Comparison of ENCODE assay signal across 1 cellular context in genomic region chr19:17496337-17496997, GRCh38.
TF ChIP-seq lines count a peak whose summit lies in the region.

No MANE protein-coding gene starts in this region.

TF ChIP-seq in K562, 482 proteins besides CTCF, POLR2A, EP300 and RAD21 (continued from another document and continues in another):
- TF ChIP-seq JUND (IDR thresholded peaks at IDR 0.05; ENCODE audit: borderline replicate concordance, low read depth, low read length) (peak; percentile 65; the same call in 1 of the 2 replicates), JUND (tag; IDR thresholded peaks at IDR 0.05; ENCODE audit: borderline replicate concordance, low read depth, low read length) (no peak; the same call in 2 of the 3 replicates), SMC3 (conservative IDR thresholded peaks at IDR 0.05; ENCODE audit: insufficient read depth, low read depth, low read length) (peak; percentile 87), FOXO4 (CRISPR knock-in tag; IDR thresholded peaks at IDR 0.05) (no peak), TFAP4 (CRISPR knock-in tag; IDR thresholded peaks at IDR 0.05; ENCODE audit: borderline replicate concordance) (peak; percentile 69; the same call in 1 of the 2 replicates), TRIM28 (IDR thresholded peaks at IDR 0.05) (no peak), HNRNPL (IDR thresholded peaks at IDR 0.05; ENCODE audit: low read depth, low read length) (peak; percentile 74; the same call in 1 of the 2 replicates), YY1 (IDR thresholded peaks at IDR 0.05; ENCODE audit: borderline replicate concordance in 1 of 3, control insufficient read depth in 1 of 3, extremely low read depth in 1 of 3, insufficient read depth in 3 of 3, insufficient read length in 1 of 3, insufficient replicate concordance in 2 of 3, low read depth in 1 of 3, low read length in 2 of 3) (peak in 2 of 3 experiments; percentile 40 to 43), ZNF384 (IDR thresholded peaks at IDR 0.05; ENCODE audit: low read depth, low read length) (peak; percentile 18; the same call in 1 of the 2 replicates), ARNT (IDR thresholded peaks at IDR 0.05) (no peak), ZBTB43 (CRISPR knock-in tag; IDR thresholded peaks at IDR 0.05) (no peak), HNRNPLL (IDR thresholded peaks at IDR 0.05; ENCODE audit: low read depth, low read length, poor library complexity, severe bottlenecking) (no peak), NFIX (CRISPR knock-in tag; IDR thresholded peaks at IDR 0.05; ENCODE audit: low read depth) (no peak), ZNF263 (CRISPR knock-in tag; IDR thresholded peaks at IDR 0.05; ENCODE audit: borderline replicate concordance) (peak; percentile 33; the same call in 1 of the 2 replicates), GABPB1 (CRISPR knock-in tag; IDR thresholded peaks at IDR 0.05) (0 out of 2 replicates have a peak, but pooled peaks have one; percentile 40), CBFA2T3 (IDR thresholded peaks at IDR 0.05) (peak; percentile 25; the same call in 1 of the 2 replicates), MAX (CRISPR knock-in tag; IDR thresholded peaks at IDR 0.05) (peak; percentile 42; the same call in 1 of the 2 replicates), ZBTB8A (IDR thresholded peaks at IDR 0.05; ENCODE audit: partially characterized antibody) (no peak), ZNF143 (CRISPR knock-in tag; IDR thresholded peaks at IDR 0.05) (no peak), KLF16 (IDR thresholded peaks at IDR 0.05) (peak; percentile 66; the same call in 1 of the 2 replicates), MTF1 (CRISPR knock-in tag; IDR thresholded peaks at IDR 0.05; ENCODE audit: borderline replicate concordance) (no peak), MYC (IDR thresholded peaks at IDR 0.05; ENCODE audit: low read depth, low read length) (peak; percentile 56), MYC (CRISPR knock-in tag; IDR thresholded peaks at IDR 0.05; ENCODE audit: borderline replicate concordance, low read depth) (no peak), ZC3H8 (IDR thresholded peaks at IDR 0.05) (no peak), RHOXF2B (CRISPR knock-in tag; conservative IDR thresholded peaks at IDR 0.05) (no peak), E2F4 (CRISPR knock-in tag; IDR thresholded peaks at IDR 0.05; ENCODE audit: low read depth) (no peak), MTA3 (IDR thresholded peaks at IDR 0.05; ENCODE audit: borderline replicate concordance) (peak; percentile 60; the same call in 1 of the 2 replicates), MYNN (IDR thresholded peaks at IDR 0.05) (peak; percentile 79), MYNN (CRISPR knock-in tag; IDR thresholded peaks at IDR 0.05) (no peak), FOXK1 (CRISPR knock-in tag; IDR thresholded peaks at IDR 0.05; ENCODE audit: borderline replicate concordance) (no peak), TEAD4 (IDR thresholded peaks at IDR 0.05; ENCODE audit: low read length) (0 out of 2 replicates have a peak, but pooled peaks have one; percentile 24), TEAD4 (CRISPR knock-in tag; IDR thresholded peaks at IDR 0.05; ENCODE audit: borderline replicate concordance) (no peak), JUN (IDR thresholded peaks at IDR 0.05; ENCODE audit: borderline replicate concordance, low read depth, low read length) (peak; percentile 63), JUN (CRISPR knock-in tag; IDR thresholded peaks at IDR 0.05; ENCODE audit: borderline replicate concordance) (no peak), ZNF347 (CRISPR knock-in tag; IDR thresholded peaks at IDR 0.05; ENCODE audit: low read depth) (no peak), NRF1 (conservative IDR thresholded peaks at IDR 0.05 in 1 of 2, IDR thresholded peaks at IDR 0.05 in 1 of 2) (peak; percentile 44 to 53; a peak in 3 of 4 replicates), RB1 (IDR thresholded peaks at IDR 0.05; ENCODE audit: low read depth) (peak; percentile 89), XRCC5 (IDR thresholded peaks at IDR 0.05; ENCODE audit: low read depth, low read length) (peak; percentile 89)
- TF ChIP-seq, protein P1, sequence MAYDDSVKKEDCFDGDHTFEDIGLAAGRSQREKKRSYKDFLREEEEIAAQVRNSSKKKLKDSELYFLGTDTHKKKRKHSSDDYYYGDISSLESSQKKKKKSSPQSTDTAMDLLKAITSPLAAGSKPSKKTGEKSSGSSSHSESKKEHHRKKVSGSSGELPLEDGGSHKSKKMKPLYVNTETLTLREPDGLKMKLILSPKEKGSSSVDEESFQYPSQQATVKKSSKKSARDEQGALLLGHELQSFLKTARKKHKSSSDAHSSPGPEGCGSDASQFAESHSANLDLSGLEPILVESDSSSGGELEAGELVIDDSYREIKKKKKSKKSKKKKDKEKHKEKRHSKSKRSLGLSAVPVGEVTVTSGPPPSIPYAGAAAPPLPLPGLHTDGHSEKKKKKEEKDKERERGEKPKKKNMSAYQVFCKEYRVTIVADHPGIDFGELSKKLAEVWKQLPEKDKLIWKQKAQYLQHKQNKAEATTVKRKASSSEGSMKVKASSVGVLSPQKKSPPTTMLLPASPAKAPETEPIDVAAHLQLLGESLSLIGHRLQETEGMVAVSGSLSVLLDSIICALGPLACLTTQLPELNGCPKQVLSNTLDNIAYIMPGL (CRISPR knock-in tag; IDR thresholded peaks at IDR 0.05): peak; percentile 72; the same call in 1 of the 2 replicates
- TF ChIP-seq, protein P2, sequence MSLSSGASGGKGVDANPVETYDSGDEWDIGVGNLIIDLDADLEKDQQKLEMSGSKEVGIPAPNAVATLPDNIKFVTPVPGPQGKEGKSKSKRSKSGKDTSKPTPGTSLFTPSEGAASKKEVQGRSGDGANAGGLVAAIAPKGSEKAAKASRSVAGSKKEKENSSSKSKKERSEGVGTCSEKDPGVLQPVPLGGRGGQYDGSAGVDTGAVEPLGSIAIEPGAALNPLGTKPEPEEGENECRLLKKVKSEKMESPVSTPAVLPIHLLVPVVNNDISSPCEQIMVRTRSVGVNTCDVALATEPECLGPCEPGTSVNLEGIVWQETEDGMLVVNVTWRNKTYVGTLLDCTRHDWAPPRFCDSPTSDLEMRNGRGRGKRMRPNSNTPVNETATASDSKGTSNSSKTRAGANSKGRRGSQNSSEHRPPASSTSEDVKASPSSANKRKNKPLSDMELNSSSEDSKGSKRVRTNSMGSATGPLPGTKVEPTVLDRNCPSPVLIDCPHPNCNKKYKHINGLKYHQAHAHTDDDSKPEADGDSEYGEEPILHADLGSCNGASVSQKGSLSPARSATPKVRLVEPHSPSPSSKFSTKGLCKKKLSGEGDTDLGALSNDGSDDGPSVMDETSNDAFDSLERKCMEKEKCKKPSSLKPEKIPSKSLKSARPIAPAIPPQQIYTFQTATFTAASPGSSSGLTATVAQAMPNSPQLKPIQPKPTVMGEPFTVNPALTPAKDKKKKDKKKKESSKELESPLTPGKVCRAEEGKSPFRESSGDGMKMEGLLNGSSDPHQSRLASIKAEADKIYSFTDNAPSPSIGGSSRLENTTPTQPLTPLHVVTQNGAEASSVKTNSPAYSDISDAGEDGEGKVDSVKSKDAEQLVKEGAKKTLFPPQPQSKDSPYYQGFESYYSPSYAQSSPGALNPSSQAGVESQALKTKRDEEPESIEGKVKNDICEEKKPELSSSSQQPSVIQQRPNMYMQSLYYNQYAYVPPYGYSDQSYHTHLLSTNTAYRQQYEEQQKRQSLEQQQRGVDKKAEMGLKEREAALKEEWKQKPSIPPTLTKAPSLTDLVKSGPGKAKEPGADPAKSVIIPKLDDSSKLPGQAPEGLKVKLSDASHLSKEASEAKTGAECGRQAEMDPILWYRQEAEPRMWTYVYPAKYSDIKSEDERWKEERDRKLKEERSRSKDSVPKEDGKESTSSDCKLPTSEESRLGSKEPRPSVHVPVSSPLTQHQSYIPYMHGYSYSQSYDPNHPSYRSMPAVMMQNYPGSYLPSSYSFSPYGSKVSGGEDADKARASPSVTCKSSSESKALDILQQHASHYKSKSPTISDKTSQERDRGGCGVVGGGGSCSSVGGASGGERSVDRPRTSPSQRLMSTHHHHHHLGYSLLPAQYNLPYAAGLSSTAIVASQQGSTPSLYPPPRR (CRISPR knock-in tag; IDR thresholded peaks at IDR 0.05; ENCODE audit: borderline replicate concordance): 0 out of 2 replicates have a peak, but pooled peaks have one; percentile 63
- TF ChIP-seq, protein P3, sequence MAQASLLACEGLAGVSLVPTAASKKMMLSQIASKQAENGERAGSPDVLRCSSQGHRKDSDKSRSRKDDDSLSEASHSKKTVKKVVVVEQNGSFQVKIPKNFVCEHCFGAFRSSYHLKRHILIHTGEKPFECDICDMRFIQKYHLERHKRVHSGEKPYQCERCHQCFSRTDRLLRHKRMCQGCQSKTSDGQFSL (CRISPR knock-in tag; IDR thresholded peaks at IDR 0.05): peak; percentile 38
- TF ChIP-seq, protein P3 (tag; IDR thresholded peaks at IDR 0.05): no peak
- TF ChIP-seq, protein P4, sequence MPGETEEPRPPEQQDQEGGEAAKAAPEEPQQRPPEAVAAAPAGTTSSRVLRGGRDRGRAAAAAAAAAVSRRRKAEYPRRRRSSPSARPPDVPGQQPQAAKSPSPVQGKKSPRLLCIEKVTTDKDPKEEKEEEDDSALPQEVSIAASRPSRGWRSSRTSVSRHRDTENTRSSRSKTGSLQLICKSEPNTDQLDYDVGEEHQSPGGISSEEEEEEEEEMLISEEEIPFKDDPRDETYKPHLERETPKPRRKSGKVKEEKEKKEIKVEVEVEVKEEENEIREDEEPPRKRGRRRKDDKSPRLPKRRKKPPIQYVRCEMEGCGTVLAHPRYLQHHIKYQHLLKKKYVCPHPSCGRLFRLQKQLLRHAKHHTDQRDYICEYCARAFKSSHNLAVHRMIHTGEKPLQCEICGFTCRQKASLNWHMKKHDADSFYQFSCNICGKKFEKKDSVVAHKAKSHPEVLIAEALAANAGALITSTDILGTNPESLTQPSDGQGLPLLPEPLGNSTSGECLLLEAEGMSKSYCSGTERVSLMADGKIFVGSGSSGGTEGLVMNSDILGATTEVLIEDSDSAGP (CRISPR knock-in tag; IDR thresholded peaks at IDR 0.05): peak; percentile 49; the same call in 1 of the 2 replicates
- TF ChIP-seq, protein P5, sequence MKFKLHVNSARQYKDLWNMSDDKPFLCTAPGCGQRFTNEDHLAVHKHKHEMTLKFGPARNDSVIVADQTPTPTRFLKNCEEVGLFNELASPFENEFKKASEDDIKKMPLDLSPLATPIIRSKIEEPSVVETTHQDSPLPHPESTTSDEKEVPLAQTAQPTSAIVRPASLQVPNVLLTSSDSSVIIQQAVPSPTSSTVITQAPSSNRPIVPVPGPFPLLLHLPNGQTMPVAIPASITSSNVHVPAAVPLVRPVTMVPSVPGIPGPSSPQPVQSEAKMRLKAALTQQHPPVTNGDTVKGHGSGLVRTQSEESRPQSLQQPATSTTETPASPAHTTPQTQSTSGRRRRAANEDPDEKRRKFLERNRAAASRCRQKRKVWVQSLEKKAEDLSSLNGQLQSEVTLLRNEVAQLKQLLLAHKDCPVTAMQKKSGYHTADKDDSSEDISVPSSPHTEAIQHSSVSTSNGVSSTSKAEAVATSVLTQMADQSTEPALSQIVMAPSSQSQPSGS (CRISPR knock-in tag; IDR thresholded peaks at IDR 0.05): no peak
